ENCODE assay signal across 1 cellular context in genomic region chr4:20700007-20700761, GRCh38.
TF ChIP-seq lines count a peak whose summit lies in the region.

TSS of gene PACRGL (plus strand) at chr4:20700458. CDS start at chr4:20704482, 4,024 bp downstream.

TF ChIP-seq in HepG2, 621 proteins besides CTCF, POLR2A, EP300 and RAD21 (continued from another document and continues in another):
- TF ChIP-seq HNF1A (IDR thresholded peaks at IDR 0.05; ENCODE audit: low read depth) (no peak), HNF1A (CRISPR knock-in tag; IDR thresholded peaks at IDR 0.05; ENCODE audit: borderline replicate concordance) (peak; percentile 44; the same call in 1 of the 2 replicates), ZNF234 (CRISPR knock-in tag; conservative IDR thresholded peaks at IDR 0.05) (no peak), RXRA (CRISPR knock-in tag; IDR thresholded peaks at IDR 0.05) (peak; percentile 63; the same call in 1 of the 2 replicates), MAFK (conservative IDR thresholded peaks at IDR 0.05 in 1 of 2, IDR thresholded peaks at IDR 0.05 in 1 of 2; ENCODE audit: low read length in 2 of 2) (no peak), REXO4 (CRISPR knock-in tag; IDR thresholded peaks at IDR 0.05; ENCODE audit: borderline replicate concordance) (no peak), KLF6 (CRISPR knock-in tag; IDR thresholded peaks at IDR 0.05) (no peak), KDM6A (CRISPR knock-in tag; IDR thresholded peaks at IDR 0.05; ENCODE audit: low read depth) (no peak), DNMT3B (CRISPR knock-in tag; conservative IDR thresholded peaks at IDR 0.05) (no peak), MAZ (IDR thresholded peaks at IDR 0.05; ENCODE audit: borderline replicate concordance, low read depth, low read length) (peak; percentile 42; the same call in 1 of the 2 replicates), MAZ (CRISPR knock-in tag; IDR thresholded peaks at IDR 0.05; ENCODE audit: low read depth) (peak; percentile 73), ARHGAP35 (CRISPR knock-in tag; IDR thresholded peaks at IDR 0.05; ENCODE audit: borderline replicate concordance) (peak; percentile 40; the same call in 1 of the 2 replicates), KMT2A (CRISPR knock-in tag; IDR thresholded peaks at IDR 0.05) (0 out of 2 replicates have a peak, but pooled peaks have one; percentile 72), ELK4 (CRISPR knock-in tag; IDR thresholded peaks at IDR 0.05; ENCODE audit: borderline replicate concordance) (no peak), ATF4 (CRISPR knock-in tag; IDR thresholded peaks at IDR 0.05) (no peak), ZBTB49 (CRISPR knock-in tag; IDR thresholded peaks at IDR 0.05; ENCODE audit: borderline replicate concordance) (no peak), ZNF569 (CRISPR knock-in tag; IDR thresholded peaks at IDR 0.05; ENCODE audit: borderline replicate concordance) (no peak), CENPX (CRISPR knock-in tag; IDR thresholded peaks at IDR 0.05) (no peak), ZKSCAN1 (IDR thresholded peaks at IDR 0.05; ENCODE audit: low read length) (no peak), SYNCRIP (IDR thresholded peaks at IDR 0.05; ENCODE audit: insufficient read depth, low read depth, low read length) (no peak), WIZ (CRISPR knock-in tag; IDR thresholded peaks at IDR 0.05) (no peak), CSRNP2 (CRISPR knock-in tag; conservative IDR thresholded peaks at IDR 0.05; ENCODE audit: low read depth) (no peak), MEF2D (CRISPR knock-in tag; IDR thresholded peaks at IDR 0.05) (no peak), NFE2L2 (IDR thresholded peaks at IDR 0.05; ENCODE audit: low read length) (no peak), RCOR2 (CRISPR knock-in tag; IDR thresholded peaks at IDR 0.05) (no peak), MLX (CRISPR knock-in tag; IDR thresholded peaks at IDR 0.05) (no peak), MYNN (CRISPR knock-in tag; IDR thresholded peaks at IDR 0.05; ENCODE audit: low read depth) (no peak), ZNF10 (CRISPR knock-in tag; IDR thresholded peaks at IDR 0.05; ENCODE audit: borderline replicate concordance, low read depth) (no peak), KAT8 (CRISPR knock-in tag; IDR thresholded peaks at IDR 0.05) (peak; percentile 97), ZBTB7B (CRISPR knock-in tag; IDR thresholded peaks at IDR 0.05) (peak; percentile 54; the same call in 1 of the 2 replicates), POLR2G (IDR thresholded peaks at IDR 0.05; ENCODE audit: low read depth, low read length) (peak; percentile 81), ZC3H13 (CRISPR knock-in tag; IDR thresholded peaks at IDR 0.05) (no peak), ZNF687 (CRISPR knock-in tag; IDR thresholded peaks at IDR 0.05) (peak; percentile 91), ZNF674 (CRISPR knock-in tag; IDR thresholded peaks at IDR 0.05; ENCODE audit: low read depth) (no peak), ZNF503 (CRISPR knock-in tag; IDR thresholded peaks at IDR 0.05) (no peak), ASH2L (IDR thresholded peaks at IDR 0.05; ENCODE audit: insufficient read length, low read depth, low read length) (peak; percentile 81), PHF8 (CRISPR knock-in tag; IDR thresholded peaks at IDR 0.05) (peak; percentile 94), TARDBP (CRISPR knock-in tag; IDR thresholded peaks at IDR 0.05) (no peak), YEATS4 (CRISPR knock-in tag; IDR thresholded peaks at IDR 0.05; ENCODE audit: borderline replicate concordance) (peak; percentile 46; the same call in 1 of the 2 replicates), SIN3A (IDR thresholded peaks at IDR 0.05; ENCODE audit: borderline replicate concordance, low read depth, low read length) (peak; percentile 89; the same call in 1 of the 2 replicates), LCORL (IDR thresholded peaks at IDR 0.05) (no peak), LCORL (CRISPR knock-in tag; IDR thresholded peaks at IDR 0.05) (no peak), POLR2AphosphoS2 (IDR thresholded peaks at IDR 0.05; ENCODE audit: low read depth, low read length) (no peak), SIX1 (CRISPR knock-in tag; IDR thresholded peaks at IDR 0.05; ENCODE audit: borderline replicate concordance) (no peak), THRA (CRISPR knock-in tag; IDR thresholded peaks at IDR 0.05; ENCODE audit: borderline replicate concordance) (peak; percentile 38; the same call in 1 of the 2 replicates)
